ENCODE assay signal across 2 cellular contexts in genomic region chr17:46963571-46963970, GRCh38.
TF ChIP-seq lines count a peak whose summit lies in the region.

No MANE protein-coding gene starts in this region.

TF ChIP-seq in neural cell, 6 proteins besides CTCF, POLR2A, EP300 and RAD21 (continued from another document):
- TF ChIP-seq EZH2 (IDR thresholded peaks at IDR 0.05; ENCODE audit: borderline replicate concordance, insufficient read depth, low read length, poor library complexity, severe bottlenecking) (no peak), SMC3 (conservative IDR thresholded peaks at IDR 0.05; ENCODE audit: poor library complexity) (no peak)

TF ChIP-seq in GM23338, 12 proteins besides CTCF, POLR2A, EP300 and RAD21 (continued from another document):
- TF ChIP-seq ETS1 (IDR thresholded peaks at IDR 0.05) = no peak
- no peak for TF ChIP-seq STAT1 (IDR thresholded peaks at IDR 0.05; ENCODE audit: unreplicated experiment)
- TF ChIP-seq CREB1 (CRISPR knock-in tag; IDR thresholded peaks at IDR 0.05; ENCODE audit: low read depth) = no peak
- no peak for TF ChIP-seq POLR2AphosphoS5 (IDR thresholded peaks at IDR 0.05; ENCODE audit: low read depth)
- TF ChIP-seq ZNF462 (CRISPR knock-in tag; IDR thresholded peaks at IDR 0.05) = no peak
- TF ChIP-seq EZH2phosphoT487 (IDR thresholded peaks at IDR 0.05; ENCODE audit: unreplicated experiment) = no peak
